ENCODE assay signal across 12 cellular contexts in genomic region chr12:1795221-1795784, GRCh38. TPM values are rescaled to one million over a fixed set of nuclear protein-coding genes. Genes with fewer than 3 reads are reported as not detected.
DNase-seq lines count a peak whose midpoint lies in the region; ATAC-seq, FAIRE-seq and TF ChIP-seq lines count a peak whose summit lies in the region.
"Had no signal": no experiment of that assay in that cellular context is flagged by ENCODE, and none has a peak within 500 bp of the region (broad histone marks: within the 10 kb centered on the region; RNA-seq: fewer than 3 reads in every experiment).

No MANE protein-coding gene starts in this region.

- no peak overlapping the region for H3K27ac Mint-ChIP-seq in astrocyte (ENCODE audit: unreplicated experiment)

- no peaks in the 10 kb centered on the region for H3K27me3 ChIP-seq in right atrium auricular region
- H3K27me3 ChIP-seq in astrocyte (ENCODE audit: insufficient read depth, low read length), result no peaks in the 10 kb centered on the region
- no peaks in the 10 kb centered on the region for H3K27me3 ChIP-seq in mucosa of rectum (ENCODE audit: control insufficient read depth in 2 of 2, insufficient read depth in 2 of 2, low read length in 2 of 2)
- H3K27me3 ChIP-seq: MG63 had no signal

- peaks cover 2% of the 10 kb centered on the region for H3K36me3 Mint-ChIP-seq in astrocyte (ENCODE audit: low read depth, unreplicated experiment)

- no peaks in the 10 kb centered on the region for H3K9me3 Mint-ChIP-seq in astrocyte (ENCODE audit: unreplicated experiment)

- no peaks in the 10 kb centered on the region for H3K79me2 ChIP-seq in astrocyte (ENCODE audit: insufficient read depth, low read length)

- H3K36me3 ChIP-seq in right atrium auricular region (no peaks in the 10 kb centered on the region), astrocyte (ENCODE audit: insufficient read depth, low read length) (no peaks in the 10 kb centered on the region), mucosa of rectum (ENCODE audit: control insufficient read depth in 2 of 2, insufficient read depth in 2 of 2, low read length in 2 of 2) (no peaks in the 10 kb centered on the region)

- no peak for FAIRE-seq in astrocyte (lab: Jason Lieb, UNC)
- FAIRE-seq: bronchial epithelial cell, H54 had no signal

- H3K4me3 ChIP-seq in right atrium auricular region (peak overlapping the region in 1 of 2 donors; percentile 64), astrocyte (ENCODE audit: insufficient read depth, low read depth, low read length) (no peak overlapping the region), mucosa of rectum (ENCODE audit: low read length in 2 of 2) (peak overlapping the region; percentile 22 to 55)
- H3K4me3 ChIP-seq: MG63 had no signal

- H4K20me1 ChIP-seq in astrocyte (ENCODE audit: insufficient read depth, low read length), result peaks cover 8% of the 10 kb centered on the region

- H3K4me1 Mint-ChIP-seq in astrocyte (ENCODE audit: low read depth, unreplicated experiment), result no peaks in the 10 kb centered on the region

- H3K27ac ChIP-seq in right atrium auricular region, result peak overlapping the region; percentile 46 to 77
- H3K27ac ChIP-seq in astrocyte (ENCODE audit: low read depth, low read length), result no peak overlapping the region
- H3K27ac ChIP-seq in mucosa of rectum (ENCODE audit: low read depth in 2 of 2, low read length in 2 of 2), result peak overlapping the region in 1 of 2 donors; percentile 95

- H3K9me3 ChIP-seq in right atrium auricular region, result no peaks in the 10 kb centered on the region
- no peaks in the 10 kb centered on the region for H3K9me3 ChIP-seq in astrocyte (ENCODE audit: insufficient read depth, low read depth, low read length)
- H3K9me3 ChIP-seq in mucosa of rectum (ENCODE audit: control insufficient read depth in 2 of 2, low read length in 2 of 2), result no peaks in the 10 kb centered on the region
- H3K9me3 ChIP-seq: MG63 had no signal

- peak overlapping the region; percentile 89 for H3K4me2 ChIP-seq in astrocyte (ENCODE audit: low read length)

- H2AFZ ChIP-seq in astrocyte (ENCODE audit: low read depth, low read length), result peak overlapping the region; percentile 64

- TF ChIP-seq CTCF in right atrium auricular region (IDR thresholded peaks at IDR 0.05) (no peak), astrocyte (IDR thresholded peaks at IDR 0.05; ENCODE audit: insufficient read depth, low read depth, low read length) (no peak)

- no peak overlapping the region for H3K4me3 Mint-ChIP-seq in astrocyte (ENCODE audit: unreplicated experiment)

- DNase-seq in right atrium auricular region (ENCODE audit: low spot score) (no peak), left cardiac atrium (no peak), astrocyte (ENCODE audit: low read depth) (no peak), activated gamma-delta T cell (lab: John Stamatoyannopoulos, UW) (no peak), MV-4-11 (lab: John Stamatoyannopoulos, UW) (no peak), SK-N-DZ (ENCODE audit: low spot score) (no peak)

- no peak for ATAC-seq in left cardiac atrium
- ATAC-seq in HG02642 (IDR thresholded peaks at IDR 0.05; ENCODE audit: poor library complexity, unreplicated experiment), result no peak

- H3K4me1 ChIP-seq in right atrium auricular region, result peaks cover 0 to 36% of the 10 kb centered on the region in 2 donors
- peaks cover 9% of the 10 kb centered on the region for H3K4me1 ChIP-seq in astrocyte (ENCODE audit: insufficient read depth, low read length)
- peaks cover 8 to 15% of the 10 kb centered on the region in 2 donors for H3K4me1 ChIP-seq in mucosa of rectum (ENCODE audit: control insufficient read depth in 2 of 2, insufficient read depth in 2 of 2, low read length in 2 of 2)

- peaks cover 4% of the 10 kb centered on the region for H3K27me3 Mint-ChIP-seq in astrocyte (ENCODE audit: low read depth, unreplicated experiment)

- intact Hi-C loops in left cardiac atrium (cut with DNase I), result loop anchor here (10.0 kb wide), 1 partner anchor 239 kb away; no protein-coding TSS in a partner anchor

- H3K9ac ChIP-seq in astrocyte (ENCODE audit: low read length) (peak overlapping the region; percentile 32), mucosa of rectum (ENCODE audit: low read depth in 1 of 2, low read length in 2 of 2) (peak overlapping the region in 1 of 2 donors; percentile 62)

RNA-seq across cellular contexts. Expression of gene LRTM2, which starts 25.1 kb away (rescaled TPM):
- total RNA-seq in right atrium auricular region (not detected), left cardiac atrium (not detected), astrocyte (not detected in 2 replicates)
- polyA plus RNA-seq in SK-N-DZ (2014; cell fraction: cytosol; rRNA removed), result 0.02 and 0.21 TPM in 2 replicates
- 0.18 TPM in 1 of 2 replicates, not detected in the other for polyA plus RNA-seq in SK-N-DZ (2014; cell fraction: nucleus; rRNA removed)
- total RNA-seq: bronchial epithelial cell, kidney epithelial cell had no signal
